Comparison of ENCODE assay signal across 17 cellular contexts in genomic region chr3:43231276-43232000, GRCh38. TPM values are rescaled to one million over a fixed set of nuclear protein-coding genes. Genes with fewer than 3 reads are reported as not detected.
DNase-seq lines count a peak whose midpoint lies in the region.
"Had no signal": no experiment of that assay in that cellular context is flagged by ENCODE, and none has a peak within 500 bp of the region (broad histone marks: within the 10 kb centered on the region; RNA-seq: fewer than 3 reads in every experiment).

No MANE protein-coding gene starts in this region.

- peak; percentile 50 for DNase-seq in AG20443 (ENCODE audit: low spot score)
- peak; percentile 25 for DNase-seq in HS-5 (ENCODE audit: low read depth)
- peak; percentile 55 for DNase-seq in cerebellum (ENCODE audit: low spot score)
- peak; percentile 60 for DNase-seq in myocyte (ENCODE audit: low read depth)
- DNase-seq in putamen (ENCODE audit: low spot score) = no peak
- DNase-seq in hippocampal formation (lab: John Stamatoyannopoulos, UW) = no peak
- DNase-seq in Kasumi-1 (lab: John Stamatoyannopoulos, UW) = no peak
- DNase-seq in posterior vena cava (ENCODE audit: low spot score) = no peak
- DNase-seq: activated effector memory CD4-positive, alpha-beta T cell treated with Interleukin-2 at 50 U/mL for 16 hours; heart right ventricle; KG1; kidney; NCI-H1417 treated with DMSO at 0.1 percent for 48 hours; NK-92 treated with Interleukin-12 subunit alpha and Interleukin-12 subunit beta, amount 100 ng/mL, for 24 hours; occipital lobe; T-helper 17 cell; testis had no signal

- intact Hi-C loops in posterior vena cava (cut with DNase I) = no loop called here

RNA-seq across cellular contexts. Expression of gene SNRK, which starts 54.9 kb away (rescaled TPM):
- 60.6 TPM for total RNA-seq in cerebellum
- 18.8 and 21.2 TPM in 2 replicates for total RNA-seq in myocyte
- polyA plus RNA-seq in myocyte (2012) = 5.2 TPM
- total RNA-seq in posterior vena cava = 10 to 100 TPM; 34.8 to 49.3 TPM

Comparison
In these comparisons a context has a peak if more than half of its experiments do, and no peak if none do; other contexts are left out.
1. DNase-seq: peak in AG20443 (single experiment), HS-5 (single experiment), cerebellum (single experiment) and myocyte (single experiment); none in putamen (single experiment), hippocampal formation (0 of 2), Kasumi-1 (0 of 2) and posterior vena cava (single experiment).